ENCODE assay signal across 8 cellular contexts in the genomic region with DNA sequence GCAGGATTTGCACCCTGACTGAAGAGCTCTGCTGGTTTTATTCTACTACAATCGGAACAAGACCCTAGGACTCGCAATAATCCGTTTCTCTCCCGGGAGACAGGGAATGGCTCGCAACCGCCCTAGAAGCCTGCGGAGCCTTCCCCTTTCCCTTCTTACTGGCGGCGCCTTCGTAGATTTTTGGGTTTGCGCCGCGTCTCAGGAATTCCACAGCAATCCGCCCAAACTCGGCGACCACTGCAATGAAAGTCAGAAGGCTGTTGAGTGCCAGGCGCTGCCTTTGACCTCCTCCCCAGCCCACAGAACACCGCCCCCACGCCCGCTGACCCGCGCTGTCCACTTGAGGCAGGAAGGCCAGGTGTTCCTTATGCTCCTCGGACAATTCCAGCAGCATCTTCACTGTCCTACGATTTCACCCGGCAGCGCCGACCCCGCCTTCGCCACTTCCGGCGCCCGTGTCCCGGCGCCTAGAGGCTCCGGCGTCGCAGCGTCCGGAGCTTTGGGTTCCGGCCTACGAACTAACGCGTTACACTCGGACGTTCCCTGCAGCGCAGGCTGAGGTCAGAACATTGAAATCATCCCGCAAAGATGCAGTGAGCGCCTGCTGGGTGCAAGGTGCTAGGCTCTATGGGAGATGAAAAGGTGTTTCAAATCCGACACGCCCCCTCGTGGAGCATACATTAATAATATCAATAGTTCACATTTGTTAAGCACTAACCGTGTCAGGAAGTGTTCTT. TPM values are rescaled to one million over a fixed set of nuclear protein-coding genes. Genes with fewer than 3 reads are reported as not detected.
DNase-seq lines count a peak whose midpoint lies in the region; ATAC-seq and TF ChIP-seq lines count a peak whose summit lies in the region.

A gene (minus strand): TSS at position 439 of the 737 bp plus-strand sequence. CDS start 45 bp downstream, at position 394.

- peak in 2 of 4 experiments; percentile 18 to 37 for TF ChIP-seq CTCF in gastroesophageal sphincter (IDR thresholded peaks at IDR 0.05)

- in situ Hi-C loops in HAP-1 (cut with MboI; ENCODE audit: low sequenced_read_pairs), result no loop called here

- H3K9me3 ChIP-seq in HAP-1, result no peaks in the 10 kb centered on the region
- no peaks in the 10 kb centered on the region for H3K9me3 ChIP-seq in MG63
- no peaks in the 10 kb centered on the region for H3K9me3 ChIP-seq in SJSA1 (replicated peaks)
- H3K9me3 ChIP-seq in gastroesophageal sphincter, result no peaks in the 10 kb centered on the region

- no peak for TF ChIP-seq EP300 in gastroesophageal sphincter (IDR thresholded peaks at IDR 0.05)

- peaks cover 23% of the 10 kb centered on the region for H3K36me3 ChIP-seq in HAP-1 (replicated peaks)
- H3K36me3 ChIP-seq in MG63, result peaks cover 36% of the 10 kb centered on the region
- peaks cover 31% of the 10 kb centered on the region for H3K36me3 ChIP-seq in SJSA1
- H3K36me3 ChIP-seq in gastroesophageal sphincter, result peaks cover 0 to 29% of the 10 kb centered on the region in 2 donors

- H3K27ac ChIP-seq in SJSA1 (peak within 1 kb of the TSS; percentile 29), gastroesophageal sphincter (peak within 1 kb of the TSS; percentile 68 to 86 (median 84))

- peak; percentile 57 to 67 for TF ChIP-seq POLR2A in gastroesophageal sphincter (IDR thresholded peaks at IDR 0.05)

- H3K4me3 ChIP-seq in HAP-1 (peak within 1 kb of the TSS; percentile 83), MG63 (peak within 1 kb of the TSS; percentile 88), SJSA1 (peak within 1 kb of the TSS; percentile 61), gastroesophageal sphincter (peak within 1 kb of the TSS; percentile 81 to 99)

- peak; percentile 98 for ATAC-seq in gastroesophageal sphincter

- H3K27me3 ChIP-seq in HAP-1 (ENCODE audit: low read depth), result no peaks in the 10 kb centered on the region
- H3K27me3 ChIP-seq in MG63, result no peaks in the 10 kb centered on the region
- H3K27me3 ChIP-seq in SJSA1 (replicated peaks), result no peaks in the 10 kb centered on the region
- H3K27me3 ChIP-seq in gastroesophageal sphincter, result no peaks in the 10 kb centered on the region

- H3K4me1 ChIP-seq in HAP-1, result peaks cover 7% of the 10 kb centered on the region
- H3K4me1 ChIP-seq in SJSA1 (replicated peaks), result peaks cover 10% of the 10 kb centered on the region; the same call in 1 of the 2 replicates
- H3K4me1 ChIP-seq in gastroesophageal sphincter, result peaks cover 3 to 25% (median 4%) of the 10 kb centered on the region in 3 donors

- peak; percentile 91 for DNase-seq in GM03348 (ENCODE audit: low spot score)
- peak; percentile 89 for DNase-seq in HAP-1 (ENCODE audit: low spot score in 2 of 2)
- peak; percentile 85 for DNase-seq in MG63
- DNase-seq in SJSA1 (ENCODE audit: low read depth in 1 of 2, low spot score in 2 of 2), result peak; percentile 65 to 73
- peak; percentile 80 for DNase-seq in activated naive CD4-positive, alpha-beta T cell treated with Interleukin-2 at 50 U/mL for 16 hours
- DNase-seq in non-pigmented ciliary epithelial cell (ENCODE audit: low read depth), result peak; percentile 35
- peak; percentile 88 for DNase-seq in superior temporal gyrus (ENCODE audit: extremely low spot score)

- 0 to 1% methylated on average over 4 to 18 of the region's 52 CpGs for WGBS in gastroesophageal sphincter (ENCODE audit: low coverage in 1 of 2), 2 donors

RNA-seq across cellular contexts. Expression of the gene that starts here (rescaled TPM):
- total RNA-seq in MG63 (2014; rRNA removed; shearing (Covaris generic); ENCODE audit: low replicate concordance), result 53.3 and 86.3 TPM in 2 replicates
- total RNA-seq in SJSA1 (2014; rRNA removed; shearing (Covaris generic)), result 62.8 and 70.3 TPM in 2 replicates
- 10 to 100 TPM; 20.7 to 39.5 (median 31.9) TPM for total RNA-seq in gastroesophageal sphincter

Comparison
In these comparisons a context has a peak if more than half of its experiments do, and no peak if none do; other contexts are left out.
1. Peak in every context shown above with its lines: DNase-seq, ATAC-seq, H3K4me3 ChIP-seq and H3K27ac ChIP-seq.
2. DNase-seq: peak in every context shown above with its lines; median percentile 91 in GM03348; 89 in HAP-1; 88 in superior temporal gyrus; 85 in MG63; 80 in activated naive CD4-positive, alpha-beta T cell treated with Interleukin-2 at 50 U/mL for 16 hours; 69 in SJSA1; 35 in non-pigmented ciliary epithelial cell.